ENCODE assay signal across 15 cellular contexts in genomic region chr18:55307505-55307904, GRCh38.
DNase-seq lines count a peak whose midpoint lies in the region; ATAC-seq and TF ChIP-seq lines count a peak whose summit lies in the region.
"Had no signal": no experiment of that assay in that cellular context is flagged by ENCODE, and none has a peak within 500 bp of the region (broad histone marks: within the 10 kb centered on the region; RNA-seq: fewer than 3 reads in every experiment).

No MANE protein-coding gene starts in this region.

- TF ChIP-seq EP300 in SK-N-SH (IDR thresholded peaks at IDR 0.05; ENCODE audit: borderline replicate concordance in 1 of 2, low read depth in 1 of 2, low read length in 1 of 2) = no peak

- peak overlapping the region; percentile 56 for H3K4me3 ChIP-seq in DOHH2 (ENCODE audit: low read length)
- H3K4me3 ChIP-seq in SK-N-SH (ENCODE audit: low read depth in 2 of 2, low read length in 1 of 2) = no peak overlapping the region

- H4K20me1 ChIP-seq in DOHH2 (ENCODE audit: control insufficient read depth, insufficient read depth, low read depth, low read length) (peaks cover 18% of the 10 kb centered on the region), SK-N-SH (ENCODE audit: insufficient read depth) (no peaks in the 10 kb centered on the region; the same call in 1 of the 2 replicates)

- H3K4me2 ChIP-seq in DOHH2 (ENCODE audit: low read length) = peak overlapping the region; percentile 72
- no peak overlapping the region for H3K4me2 ChIP-seq in SK-N-SH

- DNase-seq in cerebellar cortex (ENCODE audit: low spot score) (no peak), SK-N-SH (no peak), left lobe of liver (ENCODE audit: low spot score) (no peak)
- DNase-seq: DMS 273 treated with DMSO at 0.1 percent for 48 hours; islet precursor cell; NCI-H1694 treated with DMSO at 0.1 percent for 48 hours; stimulated activated CD4-positive, alpha-beta T cell treated with anti-CD3 and anti-CD28 coated beads, Interleukin-2, amount 100 ng/mL, for 24 hours; T-helper 1 cell had no signal

- CTCF ChIA-PET in SK-N-SH (lab: Yijun Ruan, JAX) = interaction anchor here (1.4 to 2.6 kb wide), 3 partner anchors 11 to 628 kb away, joined by 3 to 10 read pairs (median 4); no protein-coding TSS in a partner anchor

- no peak for TF ChIP-seq RAD21 in SK-N-SH (IDR thresholded peaks at IDR 0.05; ENCODE audit: low read length)

- no peak overlapping the region for H3K9ac ChIP-seq in SK-N-SH

- H3F3A ChIP-seq in DOHH2 (ENCODE audit: control insufficient read depth, insufficient read depth) (no peaks in the 10 kb centered on the region), SK-N-SH (replicated peaks; ENCODE audit: insufficient read depth) (peaks cover 6% of the 10 kb centered on the region)

- H3K36me3 ChIP-seq in DOHH2 (ENCODE audit: control insufficient read depth, low read length) = peaks cover 30% of the 10 kb centered on the region
- peaks cover 4 to 10% of the 10 kb centered on the region in 2 experiments for H3K36me3 ChIP-seq in SK-N-SH (replicated peaks in 1 of 2; ENCODE audit: control insufficient read depth in 1 of 2, insufficient read depth in 2 of 2, low read length in 1 of 2)

- H3K27ac ChIP-seq in DOHH2 (ENCODE audit: low read depth, low read length) (peak overlapping the region; percentile 29; the same call in 1 of the 2 replicates), SK-N-SH (ENCODE audit: low read depth in 2 of 2, low read length in 1 of 2) (peak overlapping the region in 1 of 2 experiments; percentile 34; a peak in 2 of 4 replicates)

- H3K27me3 ChIP-seq in DOHH2 (ENCODE audit: control insufficient read depth, low read length) (no peaks in the 10 kb centered on the region), SK-N-SH (ENCODE audit: insufficient read depth) (no peaks in the 10 kb centered on the region)

- peaks cover 99% of the 10 kb centered on the region for H3K79me2 ChIP-seq in DOHH2 (ENCODE audit: control insufficient read depth, low read length)
- peaks cover 97% of the 10 kb centered on the region for H3K79me2 ChIP-seq in SK-N-SH (ENCODE audit: insufficient read depth)

- H3K9me3 ChIP-seq in DOHH2 (ENCODE audit: control insufficient read depth, insufficient read depth, low read length) = no peaks in the 10 kb centered on the region
- no peaks in the 10 kb centered on the region for H3K9me3 ChIP-seq in SK-N-SH

- no peaks in the 10 kb centered on the region for H3K9me2 ChIP-seq in DOHH2 (replicated peaks; ENCODE audit: control insufficient read depth, low read length)
- H3K9me2 ChIP-seq in SK-N-SH = no peaks in the 10 kb centered on the region

- ATAC-seq in GM19043 (IDR thresholded peaks at IDR 0.05; ENCODE audit: low read depth, unreplicated experiment) = peak; percentile 54
- ATAC-seq in HG02623 (IDR thresholded peaks at IDR 0.05; ENCODE audit: unreplicated experiment) = peak; percentile 69
- peak; percentile 53 for ATAC-seq in HG03439 (IDR thresholded peaks at IDR 0.05; ENCODE audit: unreplicated experiment)
- no peak for ATAC-seq in HG02610 (IDR thresholded peaks at IDR 0.05; ENCODE audit: unreplicated experiment)
- ATAC-seq in left lobe of liver = no peak
- ATAC-seq: activated T-helper 17 cell treated with anti-CD3 and anti-CD28 coated beads, Interleukin-2, amount 50 U/mL, for 72 hours; stimulated activated effector memory CD8-positive, alpha-beta T cell treated with anti-CD3 and anti-CD28 coated beads, Interleukin-12 subunit alpha, Interleukin-12 subunit beta, amount 100 ng/mL, for 72 hours had no signal

- WGBS in SK-N-SH (ENCODE audit: low lambda C conversion rate) = 92% methylated on average over 3 of the region's 3 CpGs

- TF ChIP-seq CTCF in DOHH2 (IDR thresholded peaks at IDR 0.05; ENCODE audit: low read depth, low read length, poor library complexity, severe bottlenecking) (no peak), SK-N-SH (IDR thresholded peaks at IDR 0.05) (no peak)

- H3K4me1 ChIP-seq in DOHH2 (ENCODE audit: control insufficient read depth, low read length) (peaks cover 67% of the 10 kb centered on the region), SK-N-SH (ENCODE audit: control insufficient read depth in 1 of 2, insufficient read depth in 2 of 2, low read depth in 1 of 2, low read length in 1 of 2) (peaks cover 18 to 63% of the 10 kb centered on the region in 2 experiments; a peak in 3 of 4 replicates)

- POLR2A ChIA-PET in SK-N-SH (lab: Yijun Ruan, JAX) = no interaction called here

- no peak overlapping the region for H2AFZ ChIP-seq in SK-N-SH (ENCODE audit: low read depth)

TF ChIP-seq in SK-N-SH, 30 proteins besides CTCF, POLR2A, EP300 and RAD21:
- TF ChIP-seq, protein P1, sequence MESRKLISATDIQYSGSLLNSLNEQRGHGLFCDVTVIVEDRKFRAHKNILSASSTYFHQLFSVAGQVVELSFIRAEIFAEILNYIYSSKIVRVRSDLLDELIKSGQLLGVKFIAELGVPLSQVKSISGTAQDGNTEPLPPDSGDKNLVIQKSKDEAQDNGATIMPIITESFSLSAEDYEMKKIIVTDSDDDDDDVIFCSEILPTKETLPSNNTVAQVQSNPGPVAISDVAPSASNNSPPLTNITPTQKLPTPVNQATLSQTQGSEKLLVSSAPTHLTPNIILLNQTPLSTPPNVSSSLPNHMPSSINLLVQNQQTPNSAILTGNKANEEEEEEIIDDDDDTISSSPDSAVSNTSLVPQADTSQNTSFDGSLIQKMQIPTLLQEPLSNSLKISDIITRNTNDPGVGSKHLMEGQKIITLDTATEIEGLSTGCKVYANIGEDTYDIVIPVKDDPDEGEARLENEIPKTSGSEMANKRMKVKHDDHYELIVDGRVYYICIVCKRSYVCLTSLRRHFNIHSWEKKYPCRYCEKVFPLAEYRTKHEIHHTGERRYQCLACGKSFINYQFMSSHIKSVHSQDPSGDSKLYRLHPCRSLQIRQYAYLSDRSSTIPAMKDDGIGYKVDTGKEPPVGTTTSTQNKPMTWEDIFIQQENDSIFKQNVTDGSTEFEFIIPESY (IDR thresholded peaks at IDR 0.05; ENCODE audit: borderline replicate concordance, low read depth) = no peak
- no peak for TF ChIP-seq EZH2phosphoT487 (IDR thresholded peaks at IDR 0.05; ENCODE audit: borderline replicate concordance, low read depth)
- no peak for TF ChIP-seq USF1 (IDR thresholded peaks at IDR 0.05; ENCODE audit: borderline replicate concordance, low read depth)
- TF ChIP-seq TEAD4 (IDR thresholded peaks at IDR 0.05; ENCODE audit: borderline replicate concordance, insufficient read depth) = no peak
- TF ChIP-seq SMC3 (IDR thresholded peaks at IDR 0.05; ENCODE audit: low read depth, low read length) = no peak
TF ChIP-seq in SK-N-SH: peak in this region for 0.

Comparison
In these comparisons a context has a peak if more than half of its experiments do, and no peak if none do; other contexts are left out.
1. ATAC-seq: peak in GM19043 (single experiment), HG02623 (single experiment) and HG03439 (single experiment); none in HG02610 (single experiment) and left lobe of liver (single experiment).